ENCODE assay signal across 1 cellular context in genomic region chr2:119490653-119491195, GRCh38.
TF ChIP-seq lines count a peak whose summit lies in the region.

No MANE protein-coding gene starts in this region.

TF ChIP-seq in HEK293T, 16 proteins besides CTCF, POLR2A, EP300 and RAD21 (continued from another document):
- TF ChIP-seq SUZ12 (IDR thresholded peaks at IDR 0.05) = no peak
- no peak for TF ChIP-seq NFRKB (IDR thresholded peaks at IDR 0.05)
- TF ChIP-seq TARDBP (IDR thresholded peaks at IDR 0.05) = no peak
- TF ChIP-seq ELF4 (IDR thresholded peaks at IDR 0.05) = no peak
- TF ChIP-seq ARNT (IDR thresholded peaks at IDR 0.05) = no peak
- no peak for TF ChIP-seq BHLHE40 (IDR thresholded peaks at IDR 0.05; ENCODE audit: borderline replicate concordance)
